Comparison of ENCODE assay signal across 1 cellular context in genomic region chr1:233790662-233791371, GRCh38.
TF ChIP-seq lines count a peak whose summit lies in the region.

No MANE protein-coding gene starts in this region.

TF ChIP-seq in HEK293, 187 proteins besides CTCF, POLR2A, EP300 and RAD21 (continued from another document and continues in another):
- TF ChIP-seq ZNF660 (tag by site-specific recombination; IDR thresholded peaks at IDR 0.05), result peak; percentile 88
- no peak for TF ChIP-seq ZNF791 (tag by site-specific recombination; IDR thresholded peaks at IDR 0.05)
- no peak for TF ChIP-seq ZNF398 (tag by site-specific recombination; IDR thresholded peaks at IDR 0.05)
- TF ChIP-seq ZNF366 (tag by site-specific recombination; conservative IDR thresholded peaks at IDR 0.05), result no peak
- no peak for TF ChIP-seq ZNF843 (tag by site-specific recombination; IDR thresholded peaks at IDR 0.05)
- no peak for TF ChIP-seq ZEB2 (tag by site-specific recombination; IDR thresholded peaks at IDR 0.05)
- TF ChIP-seq ZNF155 (tag by site-specific recombination; IDR thresholded peaks at IDR 0.05), result no peak
- TF ChIP-seq ZNF560 (tag by site-specific recombination; IDR thresholded peaks at IDR 0.05; ENCODE audit: borderline replicate concordance), result no peak
- no peak for TF ChIP-seq ZNF707 (tag by site-specific recombination; IDR thresholded peaks at IDR 0.05)
- no peak for TF ChIP-seq AEBP2 (tag by site-specific recombination; IDR thresholded peaks at IDR 0.05; ENCODE audit: borderline replicate concordance)
- TF ChIP-seq ELK4 (IDR thresholded peaks at IDR 0.05; ENCODE audit: borderline replicate concordance, low read depth, low read length), result no peak
- TF ChIP-seq BCL11A (tag by site-specific recombination; IDR thresholded peaks at IDR 0.05; ENCODE audit: low read depth), result no peak
- TF ChIP-seq ZNF202 (tag by site-specific recombination; IDR thresholded peaks at IDR 0.05; ENCODE audit: borderline replicate concordance), result no peak
- no peak for TF ChIP-seq ZNF157 (tag by site-specific recombination; IDR thresholded peaks at IDR 0.05)
- TF ChIP-seq ZNF24 (tag by site-specific recombination; IDR thresholded peaks at IDR 0.05), result no peak
- no peak for TF ChIP-seq HIC1 (tag by site-specific recombination; IDR thresholded peaks at IDR 0.05)
- TF ChIP-seq ZNF404 (tag by site-specific recombination; IDR thresholded peaks at IDR 0.05), result no peak
- TF ChIP-seq ZNF449 (tag by site-specific recombination; IDR thresholded peaks at IDR 0.05), result no peak
- no peak for TF ChIP-seq ZBTB49 (tag by site-specific recombination; IDR thresholded peaks at IDR 0.05; ENCODE audit: low read depth)
- no peak for TF ChIP-seq ZNF571 (tag by site-specific recombination; IDR thresholded peaks at IDR 0.05)
- no peak for TF ChIP-seq HOXA7 (CRISPR knock-in tag; IDR thresholded peaks at IDR 0.05; ENCODE audit: borderline replicate concordance)
- TF ChIP-seq ZBTB11 (tag by site-specific recombination; conservative IDR thresholded peaks at IDR 0.05; ENCODE audit: low read depth), result no peak
- no peak for TF ChIP-seq ZBTB8A (tag by site-specific recombination; IDR thresholded peaks at IDR 0.05)
- TF ChIP-seq ZNF140 (tag by site-specific recombination; IDR thresholded peaks at IDR 0.05), result no peak
- no peak for TF ChIP-seq PATZ1 (tag by site-specific recombination; IDR thresholded peaks at IDR 0.05)
- no peak for TF ChIP-seq SP7 (tag by site-specific recombination; IDR thresholded peaks at IDR 0.05)
- no peak for TF ChIP-seq GLIS2 (tag by site-specific recombination; IDR thresholded peaks at IDR 0.05)
- TF ChIP-seq ZNF221 (tag by site-specific recombination; IDR thresholded peaks at IDR 0.05; ENCODE audit: borderline replicate concordance), result no peak
- 0 out of 2 replicates have a peak, but pooled peaks have one; percentile 46 for TF ChIP-seq ZFP37 (tag by site-specific recombination; IDR thresholded peaks at IDR 0.05)
- TF ChIP-seq ZNF596 (tag by site-specific recombination; IDR thresholded peaks at IDR 0.05), result no peak
- TF ChIP-seq ZNF146 (tag by site-specific recombination; IDR thresholded peaks at IDR 0.05), result no peak
- 0 out of 2 replicates have a peak, but pooled peaks have one; percentile 4 for TF ChIP-seq ZNF433 (tag by site-specific recombination; IDR thresholded peaks at IDR 0.05; ENCODE audit: low read depth)
- TF ChIP-seq ZNF544 (tag by site-specific recombination; IDR thresholded peaks at IDR 0.05), result no peak
- no peak for TF ChIP-seq ZNF558 (tag by site-specific recombination; IDR thresholded peaks at IDR 0.05)
- TF ChIP-seq ZBTB1 (tag by site-specific recombination; IDR thresholded peaks at IDR 0.05), result no peak
- TF ChIP-seq ZNF580 (tag by site-specific recombination; IDR thresholded peaks at IDR 0.05), result no peak
- TF ChIP-seq ZNF423 (tag by site-specific recombination; IDR thresholded peaks at IDR 0.05), result no peak
- 0 out of 2 replicates have a peak, but pooled peaks have one; percentile 21 for TF ChIP-seq ZNF664 (tag by site-specific recombination; IDR thresholded peaks at IDR 0.05)
- TF ChIP-seq PRDM10 (tag by site-specific recombination; IDR thresholded peaks at IDR 0.05), result peak; percentile 69
- no peak for TF ChIP-seq ZNF530 (tag by site-specific recombination; IDR thresholded peaks at IDR 0.05; ENCODE audit: low read depth)
